1 cellular context compared by ENCODE assay signal in genomic region chr22:27617214-27617881, GRCh38.
TF ChIP-seq lines count a peak whose summit lies in the region.

No MANE protein-coding gene starts in this region.

TF ChIP-seq in IMR-90, 13 proteins besides CTCF, POLR2A, EP300 and RAD21 (continued from another document):
- TF ChIP-seq CHD1 (IDR thresholded peaks at IDR 0.05; ENCODE audit: low read depth, low read length) (no peak), ELK1 (IDR thresholded peaks at IDR 0.05; ENCODE audit: borderline replicate concordance, low read depth, low read length) (no peak), MXI1 (IDR thresholded peaks at IDR 0.05; ENCODE audit: borderline replicate concordance, low read depth, low read length) (no peak)
